22 cellular contexts compared by ENCODE assay signal in the genomic region with DNA sequence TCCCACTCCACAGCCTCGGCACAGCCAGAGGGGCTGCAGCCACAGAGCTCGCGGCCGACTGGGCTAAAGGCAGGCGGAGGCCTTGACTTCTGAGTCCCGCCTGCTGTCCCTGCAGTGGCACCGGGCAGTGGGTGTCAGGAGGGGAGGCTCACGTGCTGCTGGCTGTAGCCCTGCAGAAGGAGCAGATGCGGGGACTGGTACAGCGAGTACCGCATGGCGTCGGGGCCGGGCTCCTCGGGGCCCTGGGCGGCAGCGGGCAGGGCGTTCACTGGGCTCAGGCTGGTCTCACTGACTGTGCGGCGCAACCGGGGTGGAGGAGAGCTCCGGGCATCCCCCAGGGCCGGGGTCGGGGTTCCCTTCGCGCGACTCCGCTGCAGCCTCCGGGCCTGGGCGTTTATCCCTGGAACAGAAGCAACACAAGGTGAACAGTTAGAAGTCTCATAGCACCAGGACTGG. TPM values are rescaled to one million over a fixed set of nuclear protein-coding genes. Genes with fewer than 3 reads are reported as not detected.
"Had no signal": no experiment of that assay in that cellular context is flagged by ENCODE, and none has a peak within 500 bp of the region (broad histone marks: within the 10 kb centered on the region; RNA-seq: fewer than 3 reads in every experiment).

No MANE protein-coding gene starts in this region.

- H3K4me2 ChIP-seq: neural progenitor cell, SK-N-SH had no signal

- FAIRE-seq: frontal cortex, kidney, TTC549 had no signal

- DNase-seq: activated B cell treated with CpG ODN at 0.5 μM for 24 hours; activated CD4-positive, alpha-beta memory T cell treated with anti-CD3 and anti-CD28 coated beads, Interleukin-2, amount 10 ng/mL, durations not matched to agents 7 days and 5 days; activated CD4-positive, alpha-beta T cell treated with anti-CD3 and anti-CD28 coated beads for 48 hours; activated CD8-positive, alpha-beta memory T cell treated with anti-CD3 and anti-CD28 coated beads, Interleukin-2, amount 10 ng/mL, durations not matched to agents 7 days and 5 days; activated naive CD4-positive, alpha-beta T cell treated with anti-CD3 and anti-CD28 coated beads for 36 hours; activated naive CD8-positive, alpha-beta T cell treated with anti-CD3 and anti-CD28 coated beads, Interleukin-2, amount 50 U/mL, for 24 hours; anterior cingulate cortex; cortex of kidney; hypothalamus; kidney; left lung; mucosa of descending colon; naive thymus-derived CD4-positive, alpha-beta T cell; stimulated activated CD4-positive, alpha-beta T cell treated with anti-CD3 and anti-CD28 coated beads, Interleukin-12 subunit alpha, Interleukin-12 subunit beta, amount 100 ng/mL, for 4 hours; stimulated activated CD4-positive, alpha-beta T cell treated with anti-CD3 and anti-CD28 coated beads, Interleukin-1b, Interleukin-23, amount 100 ng/mL, for 48 hours; stimulated activated CD8-positive, alpha-beta memory T cell treated with anti-CD3 and anti-CD28 coated beads, Interleukin-4, amount 100 ng/mL, for 48 hours had no signal

- H3K9me3 ChIP-seq: left lung, mucosa of descending colon, SK-N-SH, suprapubic skin had no signal

- ATAC-seq: activated CD8-positive, alpha-beta memory T cell treated with anti-CD3 and anti-CD28 coated beads, Interleukin-2, amount 10 ng/mL, durations not matched to agents 7 days and 5 days; activated naive CD8-positive, alpha-beta T cell treated with anti-CD3 and anti-CD28 coated beads, Interleukin-2, amount 50 U/mL, for 24 hours; left lung; mucosa of descending colon; naive thymus-derived CD4-positive, alpha-beta T cell had no signal

- H3K4me1 ChIP-seq: left lung, suprapubic skin had no signal

- H3K27me3 ChIP-seq: left lung, neural progenitor cell, suprapubic skin had no signal

- H3K36me3 ChIP-seq: left lung, neural progenitor cell had no signal

- H3K27ac ChIP-seq: left lung, neural progenitor cell, suprapubic skin had no signal

- H3K4me3 ChIP-seq: left lung, mucosa of descending colon, neural progenitor cell, suprapubic skin had no signal

- H3K9me2 ChIP-seq: SK-N-SH had no signal

- H3K9ac ChIP-seq: neural progenitor cell, SK-N-SH had no signal

- H2AFZ ChIP-seq: neural progenitor cell had no signal

RNA-seq across cellular contexts. Expression of a gene that starts 25.6 kb away (rescaled TPM):
- total RNA-seq: activated CD4-positive, alpha-beta memory T cell treated with anti-CD3 and anti-CD28 coated beads, Interleukin-2, amount 10 ng/mL, durations not matched to agents 7 days and 5 days; activated naive CD4-positive, alpha-beta T cell treated with anti-CD3 and anti-CD28 coated beads for 36 hours; naive thymus-derived CD4-positive, alpha-beta T cell; renal cortical epithelial cell had no signal
- polyA plus RNA-seq: naive thymus-derived CD4-positive, alpha-beta T cell; SK-N-SH had no signal

RNA-seq across cellular contexts. Expression of a gene that starts 47.3 kb away (rescaled TPM):
- total RNA-seq: activated B cell treated with CpG ODN at 0.5 μM for 24 hours, renal cortical epithelial cell had no signal
